16 cellular contexts compared by ENCODE assay signal in genomic region chr1:228901936-228902681, GRCh38.
"Had no signal": no experiment of that assay in that cellular context is flagged by ENCODE, and none has a peak within 500 bp of the region (broad histone marks: within the 10 kb centered on the region; RNA-seq: fewer than 3 reads in every experiment).

No MANE protein-coding gene starts in this region.

- H3K4me3 Mint-ChIP-seq: activated CD4-positive, alpha-beta memory T cell treated with anti-CD3 and anti-CD28 coated beads, Interleukin-2, amount 10 ng/mL, durations not matched to agents 7 days and 5 days; activated CD4-positive, alpha-beta T cell treated with anti-CD3 and anti-CD28 coated beads for 36 hours; activated naive CD4-positive, alpha-beta T cell treated with anti-CD3 and anti-CD28 coated beads, Interleukin-2, amount 10 ng/mL, durations not matched to agents 7 days and 5 days; activated T-helper 1 cell treated with anti-CD3 and anti-CD28 coated beads, Interleukin-12 subunit alpha, Interleukin-12 subunit beta, Interleukin-2, Interleukin-4 antibody, amounts not matched to agents 30 ng/mL and 10 ng/mL and 1 ng/mL, durations not matched to agents 14 hours and 24 hours and 36 hours; effector memory CD8-positive, alpha-beta T cell; naive B cell; stimulated activated naive CD8-positive, alpha-beta T cell treated with anti-CD3 and anti-CD28 coated beads, Interleukin-15, Interleukin-2, amounts not matched to agents 100 ng/mL and 50 ng/mL, for 24 hours had no signal

- H3K27me3 Mint-ChIP-seq: activated CD4-positive, alpha-beta T cell treated with anti-CD3 and anti-CD28 coated beads for 36 hours; stimulated activated naive CD8-positive, alpha-beta T cell treated with anti-CD3 and anti-CD28 coated beads, Interleukin-15, Interleukin-2, amounts not matched to agents 100 ng/mL and 50 ng/mL, for 24 hours had no signal

- H3K36me3 ChIP-seq: thoracic aorta, WERI-Rb-1 had no signal

- H3K9me3 Mint-ChIP-seq: activated CD4-positive, alpha-beta memory T cell treated with anti-CD3 and anti-CD28 coated beads, Interleukin-2, amount 10 ng/mL, durations not matched to agents 7 days and 5 days; activated naive CD4-positive, alpha-beta T cell treated with anti-CD3 and anti-CD28 coated beads, Interleukin-2, amount 10 ng/mL, durations not matched to agents 7 days and 5 days; activated T-helper 1 cell treated with anti-CD3 and anti-CD28 coated beads, Interleukin-12 subunit alpha, Interleukin-12 subunit beta, Interleukin-2, Interleukin-4 antibody, amounts not matched to agents 30 ng/mL and 10 ng/mL and 1 ng/mL, durations not matched to agents 14 hours and 24 hours and 36 hours; effector memory CD8-positive, alpha-beta T cell; stimulated activated naive CD8-positive, alpha-beta T cell treated with anti-CD3 and anti-CD28 coated beads, Interleukin-15, Interleukin-2, amounts not matched to agents 100 ng/mL and 50 ng/mL, for 24 hours had no signal

- ATAC-seq: activated CD4-positive, alpha-beta T cell treated with anti-CD3 and anti-CD28 coated beads for 36 hours; effector memory CD8-positive, alpha-beta T cell had no signal

- H3K27ac Mint-ChIP-seq: activated CD4-positive, alpha-beta memory T cell treated with anti-CD3 and anti-CD28 coated beads, Interleukin-2, amount 10 ng/mL, durations not matched to agents 7 days and 5 days; activated CD4-positive, alpha-beta T cell treated with anti-CD3 and anti-CD28 coated beads for 36 hours; activated naive CD4-positive, alpha-beta T cell treated with anti-CD3 and anti-CD28 coated beads, Interleukin-2, amount 10 ng/mL, durations not matched to agents 7 days and 5 days; activated T-helper 1 cell treated with anti-CD3 and anti-CD28 coated beads, Interleukin-12 subunit alpha, Interleukin-12 subunit beta, Interleukin-2, Interleukin-4 antibody, amounts not matched to agents 30 ng/mL and 10 ng/mL and 1 ng/mL, durations not matched to agents 14 hours and 24 hours and 36 hours; effector memory CD8-positive, alpha-beta T cell; naive B cell; stimulated activated naive CD8-positive, alpha-beta T cell treated with anti-CD3 and anti-CD28 coated beads, Interleukin-15, Interleukin-2, amounts not matched to agents 100 ng/mL and 50 ng/mL, for 24 hours had no signal

- H3K36me3 Mint-ChIP-seq: activated naive CD4-positive, alpha-beta T cell treated with anti-CD3 and anti-CD28 coated beads, Interleukin-2, amount 10 ng/mL, durations not matched to agents 7 days and 5 days; naive B cell had no signal

- DNase-seq: activated CD4-positive, alpha-beta memory T cell treated with anti-CD3 and anti-CD28 coated beads, Interleukin-2, amount 10 ng/mL, durations not matched to agents 7 days and 5 days; activated CD4-positive, alpha-beta T cell treated with anti-CD3 and anti-CD28 coated beads for 36 hours; activated CD8-positive, alpha-beta memory T cell treated with anti-CD3 and anti-CD28 coated beads, Interleukin-2, amount 50 U/mL, for 48 hours; activated naive CD4-positive, alpha-beta T cell treated with anti-CD3 and anti-CD28 coated beads, Interleukin-2, amount 10 ng/mL, durations not matched to agents 7 days and 5 days; central memory CD4-positive, alpha-beta T cell; cortex of kidney; effector memory CD8-positive, alpha-beta T cell; naive B cell; stimulated activated CD4-positive, alpha-beta T cell treated with anti-CD3 and anti-CD28 coated beads, Interleukin-12 subunit alpha, Interleukin-12 subunit beta, amount 100 ng/mL, for 4 hours; T-helper 1 cell; WERI-Rb-1 had no signal

- H3K9me3 ChIP-seq: psoas muscle, thoracic aorta had no signal

- H3K4me3 ChIP-seq: psoas muscle, thoracic aorta had no signal

- H3K4me1 Mint-ChIP-seq: activated CD4-positive, alpha-beta memory T cell treated with anti-CD3 and anti-CD28 coated beads, Interleukin-2, amount 10 ng/mL, durations not matched to agents 7 days and 5 days; activated CD4-positive, alpha-beta T cell treated with anti-CD3 and anti-CD28 coated beads for 36 hours; activated naive CD4-positive, alpha-beta T cell treated with anti-CD3 and anti-CD28 coated beads, Interleukin-2, amount 10 ng/mL, durations not matched to agents 7 days and 5 days had no signal

- H3K27ac ChIP-seq: epithelial cell of prostate, psoas muscle, WERI-Rb-1 had no signal
